Comparison of ENCODE assay signal across 1 cellular context in genomic region chr18:9249254-9249653, GRCh38.
TF ChIP-seq lines count a peak whose summit lies in the region.

No MANE protein-coding gene starts in this region.

TF ChIP-seq in IMR-90, 13 proteins besides CTCF, POLR2A, EP300 and RAD21:
- TF ChIP-seq RCOR1 (IDR thresholded peaks at IDR 0.05; ENCODE audit: insufficient replicate concordance, low read length) (no peak), SMC3 (IDR thresholded peaks at IDR 0.05; ENCODE audit: low read depth, low read length) (no peak), MXI1 (IDR thresholded peaks at IDR 0.05; ENCODE audit: borderline replicate concordance, low read depth, low read length) (no peak), BHLHE40 (IDR thresholded peaks at IDR 0.05; ENCODE audit: low read depth, low read length) (no peak), FOS (IDR thresholded peaks at IDR 0.05; ENCODE audit: low read depth, low read length) (no peak), MAZ (IDR thresholded peaks at IDR 0.05; ENCODE audit: borderline replicate concordance, low read depth, low read length) (no peak), MAFK (IDR thresholded peaks at IDR 0.05; ENCODE audit: low read depth, low read length) (no peak), RFX5 (IDR thresholded peaks at IDR 0.05; ENCODE audit: low read depth, low read length) (no peak), USF2 (IDR thresholded peaks at IDR 0.05; ENCODE audit: low read depth, low read length) (no peak), ELK1 (IDR thresholded peaks at IDR 0.05; ENCODE audit: borderline replicate concordance, low read depth, low read length) (no peak), CEBPB (IDR thresholded peaks at IDR 0.05; ENCODE audit: low read depth, low read length) (no peak), NFE2L2 (IDR thresholded peaks at IDR 0.05; ENCODE audit: low read depth, low read length) (no peak)
TF ChIP-seq in IMR-90: peak in this region for 0.
